Comparison of ENCODE assay signal across 16 cellular contexts in the genomic region with DNA sequence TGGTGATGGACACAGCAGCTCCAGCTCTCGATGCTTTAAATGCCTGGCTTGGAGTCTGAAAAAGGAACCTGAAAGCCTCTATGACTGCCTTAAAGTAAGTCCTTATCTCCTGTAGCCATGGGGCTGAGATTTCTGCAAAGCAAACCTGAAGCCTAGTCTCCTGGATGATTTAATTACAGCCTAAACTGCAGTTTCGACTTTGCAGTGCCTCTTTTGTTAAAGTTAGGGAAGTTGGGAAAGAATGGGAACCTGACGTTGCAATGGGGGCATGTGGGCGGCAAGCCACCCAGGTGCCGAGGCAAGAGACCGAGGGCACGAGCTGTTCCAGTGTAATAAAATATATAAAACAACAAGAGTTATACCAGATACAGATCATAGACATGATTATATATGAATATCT. TPM values are rescaled to one million over a fixed set of nuclear protein-coding genes. Genes with fewer than 3 reads are reported as not detected.
DNase-seq lines count a peak whose midpoint lies in the region; ATAC-seq and TF ChIP-seq lines count a peak whose summit lies in the region.
"Had no signal": no experiment of that assay in that cellular context is flagged by ENCODE, and none has a peak within 500 bp of the region (broad histone marks: within the 10 kb centered on the region; RNA-seq: fewer than 3 reads in every experiment).

No MANE protein-coding gene starts in this region.

- H3K4me1 Mint-ChIP-seq in CD4-positive, alpha-beta T cell (ENCODE audit: low read depth), result peaks cover 27% of the 10 kb centered on the region

- H3K9ac ChIP-seq in HCT116 (ENCODE audit: low read length), result no peak overlapping the region

- TF ChIP-seq POLR2A in HCT116 (IDR thresholded peaks at IDR 0.05; ENCODE audit: borderline replicate concordance, extremely low read depth, insufficient read depth, insufficient read length), result no peak

- no peak overlapping the region for H3K27ac ChIP-seq in CD4-positive, alpha-beta T cell (ENCODE audit: low read depth, low read length)
- no peak overlapping the region; the same call in 1 of the 2 replicates for H3K27ac ChIP-seq in HCT116 (ENCODE audit: low read depth, low read length)
- peak overlapping the region; percentile 71 for H3K27ac ChIP-seq in VCaP
- no peak overlapping the region for H3K27ac ChIP-seq in osteoblast (ENCODE audit: low read depth, low read length)
- H3K27ac ChIP-seq: body of pancreas had no signal

- CTCF ChIA-PET in CD4-positive, alpha-beta T cell (lab: Charles Lee), result interaction anchor here (0.9 to 1.4 kb wide), 3 partner anchors 18 to 136 kb away, joined by 3 to 4 read pairs (median 3); no protein-coding TSS in a partner anchor
- CTCF ChIA-PET in HCT116 (lab: Charles Lee), result interaction anchor here (0.7 to 1.2 kb wide), 2 partner anchors 9 to 28 kb away, joined by 3 read pairs; no protein-coding TSS in a partner anchor

- H4K20me1 ChIP-seq in HCT116 (ENCODE audit: insufficient read depth), result no peaks in the 10 kb centered on the region
- H4K20me1 ChIP-seq in osteoblast (ENCODE audit: insufficient read depth, low read length), result no peaks in the 10 kb centered on the region

- no peak for TF ChIP-seq RAD21 in HCT116 (IDR thresholded peaks at IDR 0.05; ENCODE audit: low read depth)

- H3K79me2 ChIP-seq in HCT116 (ENCODE audit: insufficient read depth, low read length) (no peaks in the 10 kb centered on the region), osteoblast (ENCODE audit: insufficient read depth, low read length) (no peaks in the 10 kb centered on the region)

- H3K4me1 ChIP-seq in HCT116 (ENCODE audit: control insufficient read depth in 1 of 2, insufficient read depth in 2 of 2, low read length in 2 of 2), result peaks cover 13 to 26% of the 10 kb centered on the region in 2 experiments
- no peaks in the 10 kb centered on the region for H3K4me1 ChIP-seq in osteoblast (ENCODE audit: insufficient read depth, low read length)

- no peaks in the 10 kb centered on the region for H3K9me2 ChIP-seq in HCT116 (ENCODE audit: insufficient read depth)

- intact Hi-C loops in CD4-positive, alpha-beta T cell (cut with DNase I, micrococcal nuclease), result loop anchor here in 1 of 2 experiments (1.0 kb wide), 1 partner anchor 136 kb away; no protein-coding TSS in a partner anchor
- intact Hi-C loops in HCT116 (cut with micrococcal nuclease), result loop anchor here (1.0 kb wide), 1 partner anchor 136 kb away; no protein-coding TSS in a partner anchor

- H3K36me3 Mint-ChIP-seq in CD4-positive, alpha-beta T cell (ENCODE audit: low read depth), result peaks cover 3% of the 10 kb centered on the region

- POLR2A ChIA-PET in CD4-positive, alpha-beta T cell (lab: Charles Lee), result interaction anchor here (0.7 kb wide), 1 partner anchor 257 kb away, joined by 3 read pairs; no protein-coding TSS in a partner anchor
- POLR2A ChIA-PET in HCT116 (lab: Charles Lee), result interaction anchor here (1.8 kb wide), 1 partner anchor 10 kb away, joined by 4 read pairs; no protein-coding TSS in a partner anchor

- no peaks in the 10 kb centered on the region for H3K27me3 Mint-ChIP-seq in CD4-positive, alpha-beta T cell

- no peak overlapping the region for H3K4me3 Mint-ChIP-seq in CD4-positive, alpha-beta T cell

- no TSS peak for BruUV-seq in HCT116 (replicated peaks; lab: Mats Ljungman, UMichigan)

- H3K9me3 ChIP-seq in CD4-positive, alpha-beta T cell (ENCODE audit: control insufficient read depth, low read length), result no peaks in the 10 kb centered on the region
- H3K9me3 ChIP-seq in HCT116 (ENCODE audit: control insufficient read depth in 1 of 2, insufficient read depth in 1 of 2, low read depth in 1 of 2, low read length in 2 of 2) (no peaks in the 10 kb centered on the region; a peak in 1 of 4 replicates), osteoblast (ENCODE audit: low read depth, low read length) (no peaks in the 10 kb centered on the region)
- H3K9me3 ChIP-seq: body of pancreas, mucosa of descending colon, right atrium auricular region, transverse colon had no signal

- H3K9me3 Mint-ChIP-seq in CD4-positive, alpha-beta T cell, result no peaks in the 10 kb centered on the region

- ATAC-seq in CD4-positive, alpha-beta T cell (ENCODE audit: poor library complexity), result no peak
- ATAC-seq in HCT116 (no peak), HG02852 (IDR thresholded peaks at IDR 0.05; ENCODE audit: unreplicated experiment) (no peak)
- ATAC-seq: body of pancreas, heart left ventricle, mucosa of descending colon had no signal

- H3K4me3 ChIP-seq in HCT116 (replicated peaks in 1 of 2; ENCODE audit: low read depth in 1 of 2, low read length in 2 of 2) (no peak overlapping the region), osteoblast (ENCODE audit: insufficient read depth, low read length) (no peak overlapping the region)
- H3K4me3 ChIP-seq: body of pancreas, heart left ventricle, mucosa of descending colon, right atrium auricular region, transverse colon had no signal

- H3K27me3 ChIP-seq in CD4-positive, alpha-beta T cell (ENCODE audit: control insufficient read depth, insufficient read depth, low read length), result no peaks in the 10 kb centered on the region
- H3K27me3 ChIP-seq in HCT116 (ENCODE audit: insufficient read depth, low read length), result no peaks in the 10 kb centered on the region
- H3K27me3 ChIP-seq in osteoblast (ENCODE audit: insufficient read depth, low read length), result no peaks in the 10 kb centered on the region
- H3K27me3 ChIP-seq: body of pancreas, heart left ventricle, right atrium auricular region, transverse colon had no signal

- H3K4me2 ChIP-seq in HCT116 (ENCODE audit: low read length), result peak overlapping the region; percentile 80
- no peak overlapping the region for H3K4me2 ChIP-seq in osteoblast (ENCODE audit: insufficient read depth, low read length)

- DNase-seq in CD4-positive, alpha-beta T cell, result no peak
- DNase-seq in HCT116 (ENCODE audit: low read depth, low spot score) (no peak), osteoblast (ENCODE audit: insufficient read length, low spot score, missing footprints) (peak; percentile 13), NCI-H1436 (lab: John Stamatoyannopoulos, UW) (no peak), HUDEP-2 (lab: John Stamatoyannopoulos, UW; ENCODE audit: unreplicated experiment in 76 of 76) (no peak)
- DNase-seq: activated naive CD4-positive, alpha-beta T cell treated with anti-CD3 and anti-CD28 coated beads, Interleukin-2, amount 50 U/mL, for 16 hours; activated T-cell treated with anti-CD3 and anti-CD28 coated beads for 4 hours; GOT3; stimulated activated naive CD4-positive, alpha-beta T cell treated with Interleukin-2 at 50 U/mL for 16 hours had no signal

- H2AFZ ChIP-seq in HCT116 (ENCODE audit: low read depth, low read length, poor library complexity, severe bottlenecking), result no peak overlapping the region
- no peak overlapping the region for H2AFZ ChIP-seq in osteoblast (ENCODE audit: low read length)

- peak overlapping the region; percentile 58 for H3K27ac Mint-ChIP-seq in CD4-positive, alpha-beta T cell

- TF ChIP-seq CTCF in CD4-positive, alpha-beta T cell (IDR thresholded peaks at IDR 0.05), result no peak
- TF ChIP-seq CTCF in HCT116 (IDR thresholded peaks at IDR 0.05 in 2 of 3, conservative IDR thresholded peaks at IDR 0.05 in 1 of 3; ENCODE audit: borderline replicate concordance in 1 of 3, insufficient read depth in 1 of 3, low read depth in 2 of 3, low read length in 2 of 3) (no peak), VCaP (conservative IDR thresholded peaks at IDR 0.05) (no peak), osteoblast (IDR thresholded peaks at IDR 0.05; ENCODE audit: extremely low read depth, low read depth, low read length) (no peak)

- RAD21 ChIA-PET in HCT116 (lab: Charles Lee; ENCODE audit: low non-redundant PET in 1 of 2, low total read pairs in 2 of 2, uncharacterized antibody in 2 of 2, unreplicated experiment in 2 of 2), result interaction anchor here in 1 of 2 experiments (0.6 kb wide), 1 partner anchor 162 kb away, joined by 3 read pairs; no protein-coding TSS in a partner anchor

- H3K36me3 ChIP-seq in HCT116 (ENCODE audit: control insufficient read depth in 1 of 2, insufficient read depth in 2 of 2, low read length in 2 of 2), result no peaks in the 10 kb centered on the region
- no peaks in the 10 kb centered on the region for H3K36me3 ChIP-seq in osteoblast (ENCODE audit: insufficient read depth, low read length)
- H3K36me3 ChIP-seq: heart left ventricle, right atrium auricular region, transverse colon had no signal

TF ChIP-seq in HCT116, 20 proteins besides CTCF, POLR2A, EP300 and RAD21:
- no peak for TF ChIP-seq FOSL1 (IDR thresholded peaks at IDR 0.05; ENCODE audit: low read depth)
- no peak for TF ChIP-seq EZH2 (IDR thresholded peaks at IDR 0.05)
- TF ChIP-seq JUND (IDR thresholded peaks at IDR 0.05), result no peak
- TF ChIP-seq MAX (IDR thresholded peaks at IDR 0.05), result no peak
- no peak for TF ChIP-seq EZH2phosphoT487 (IDR thresholded peaks at IDR 0.05; ENCODE audit: borderline replicate concordance)
- no peak for TF ChIP-seq SIN3A (IDR thresholded peaks at IDR 0.05; ENCODE audit: low read depth)
- no peak for TF ChIP-seq EGR1 (IDR thresholded peaks at IDR 0.05; ENCODE audit: low read depth)
- no peak for TF ChIP-seq CEBPB (IDR thresholded peaks at IDR 0.05; ENCODE audit: low read depth)
- TF ChIP-seq YY1 (IDR thresholded peaks at IDR 0.05; ENCODE audit: extremely low read depth, insufficient replicate concordance, low read depth, low read length), result no peak
- TF ChIP-seq ELF1 (IDR thresholded peaks at IDR 0.05; ENCODE audit: borderline replicate concordance, low read depth), result no peak

RNA-seq across cellular contexts. Expression of gene TCFL5, which starts 11.7 kb away (rescaled TPM):
- total RNA-seq in CD4-positive, alpha-beta T cell, result 1 to 10 TPM; 5.9 to 6.3 TPM
- total RNA-seq in HCT116 (2021; ENCODE audit: unreplicated experiment), result 20.4 TPM
- 8.9 and 10.9 TPM in 2 replicates for polyA plus RNA-seq in HCT116 (2012)
- 13.0 TPM in 2 replicates for total RNA-seq in osteoblast

RNA-seq across cellular contexts. Expression of gene DIDO1, which starts 53.0 kb away (rescaled TPM):
- total RNA-seq in CD4-positive, alpha-beta T cell, result 10 to 100 TPM; 51.9 to 54.3 TPM
- total RNA-seq in HCT116 (2021; ENCODE audit: unreplicated experiment), result 41.4 TPM
- 18.9 and 21.9 TPM in 2 replicates for polyA plus RNA-seq in HCT116 (2012)
- total RNA-seq in osteoblast, result 44.8 and 46.3 TPM in 2 replicates

RNA-seq across cellular contexts. Expression of gene COL9A3, which starts 56.4 kb away (rescaled TPM):
- not detected for total RNA-seq in CD4-positive, alpha-beta T cell
- total RNA-seq in HCT116 (2021; ENCODE audit: unreplicated experiment) (29.7 TPM), osteoblast (not detected in 2 replicates)
- 15.9 and 20.7 TPM in 2 replicates for polyA plus RNA-seq in HCT116 (2012)

Comparison
In these comparisons a context has a peak if more than half of its experiments do, and no peak if none do; other contexts are left out.
1. RNA of gene COL9A3, which starts 56.4 kb away (total RNA-seq): 29.7 TPM in HCT116 (single experiment); not detected in CD4-positive, alpha-beta T cell and not detected in osteoblast; every median in the first group is over 10 times any median in the second.